ENCODE assay signal across 18 cellular contexts in genomic region chr4:54737421-54737820, GRCh38.
DNase-seq lines count a peak whose midpoint lies in the region; ATAC-seq and TF ChIP-seq lines count a peak whose summit lies in the region.
"Had no signal": no experiment of that assay in that cellular context is flagged by ENCODE, and none has a peak within 500 bp of the region (broad histone marks: within the 10 kb centered on the region; RNA-seq: fewer than 3 reads in every experiment).

No MANE protein-coding gene starts in this region.

- CTCF ChIA-PET in A673 (lab: Charles Lee) = no interaction called here

- no peak overlapping the region for H2AFZ ChIP-seq in OCI-LY3 (ENCODE audit: low read depth, low read length)

- H3K79me2 ChIP-seq in OCI-LY3 (ENCODE audit: low read length) = no peaks in the 10 kb centered on the region

- H3K4me3 ChIP-seq in OCI-LY3 (ENCODE audit: low read length) = no peak overlapping the region
- no peak overlapping the region for H3K4me3 ChIP-seq in A673 (ENCODE audit: low read depth, low read length, poor library complexity, severe bottlenecking)
- H3K4me3 ChIP-seq: A549, BLaER1 had no signal

- peaks cover 10% of the 10 kb centered on the region for H3K4me1 ChIP-seq in OCI-LY3 (ENCODE audit: low read length)
- H3K4me1 ChIP-seq in A673 (ENCODE audit: insufficient read depth, low read length, poor library complexity, severe bottlenecking) = no peaks in the 10 kb centered on the region
- H3K4me1 ChIP-seq: A549, BE2C, BLaER1, Caco-2 had no signal

- H3K9ac ChIP-seq in OCI-LY3 (ENCODE audit: low read length) = no peak overlapping the region
- H3K9ac ChIP-seq: BLaER1 had no signal

- H3K27ac ChIP-seq in OCI-LY3 (ENCODE audit: low read length) (no peak overlapping the region), A673 (ENCODE audit: low read depth, low read length, poor library complexity, severe bottlenecking) (no peak overlapping the region)
- H3K27ac ChIP-seq: 22Rv1, A549, BLaER1 had no signal

- H3K9me3 ChIP-seq in OCI-LY3 (ENCODE audit: insufficient read depth, low read length) (no peaks in the 10 kb centered on the region), A673 (ENCODE audit: low read depth, low read length, poor library complexity, severe bottlenecking) (no peaks in the 10 kb centered on the region)
- H3K9me3 ChIP-seq: A549, BE2C, BLaER1, Caco-2 had no signal

- H3K27me3 ChIP-seq in OCI-LY3 (ENCODE audit: low read depth, low read length) (no peaks in the 10 kb centered on the region), A673 (replicated peaks; ENCODE audit: insufficient read depth, low read depth, low read length, poor library complexity) (no peaks in the 10 kb centered on the region)
- H3K27me3 ChIP-seq: BE2C, BLaER1 had no signal

- TF ChIP-seq CTCF in OCI-LY3 (IDR thresholded peaks at IDR 0.05; ENCODE audit: low read depth, low read length) (no peak), A673 (conservative IDR thresholded peaks at IDR 0.05; ENCODE audit: low read depth, low read length) (no peak)

- no peak for ATAC-seq in GM19452 (IDR thresholded peaks at IDR 0.05; ENCODE audit: unreplicated experiment)
- ATAC-seq: A549; CD8-positive, alpha-beta T cell had no signal

- H3K36me3 ChIP-seq in OCI-LY3 (replicated peaks; ENCODE audit: low read depth, low read length) (no peaks in the 10 kb centered on the region), A673 (ENCODE audit: insufficient read depth, low read length, poor library complexity, severe bottlenecking) (no peaks in the 10 kb centered on the region)
- H3K36me3 ChIP-seq: BE2C had no signal

- POLR2A ChIA-PET in A673 (lab: Charles Lee; ENCODE audit: low non-redundant PET) = no interaction called here

- intact Hi-C loops in A673 (cut with micrococcal nuclease; ENCODE audit: unreplicated experiment) = no loop called here

- no peaks in the 10 kb centered on the region for H4K20me1 ChIP-seq in OCI-LY3 (ENCODE audit: insufficient read depth, low read length)
- H4K20me1 ChIP-seq: BLaER1 had no signal

- peak overlapping the region; percentile 34 for H3K4me2 ChIP-seq in OCI-LY3 (ENCODE audit: low read length)
- H3K4me2 ChIP-seq: A549, BLaER1 had no signal

- DNase-seq in CD1c-positive myeloid dendritic cell (ENCODE audit: extremely low spot score) (peak; percentile 6), epidermal melanocyte (ENCODE audit: insufficient read length, low spot score) (peak; percentile 41), A673 (ENCODE audit: low spot score) (no peak), SW 1271 (lab: John Stamatoyannopoulos, UW) (no peak)
- DNase-seq: ACHN; BE2C; C1 segment of cervical spinal cord; Caco-2; Calu3; CD4-positive, alpha-beta T cell; CD8-positive, alpha-beta T cell; DMS79 treated with DMSO at 0.1 percent for 48 hours; GF-D8 had no signal

- no TSS peak for BruUV-seq in A673 (replicated peaks; lab: Mats Ljungman, UMichigan)

Comparison
In these comparisons a context has a peak if more than half of its experiments do, and no peak if none do; other contexts are left out.
1. DNase-seq: peak in CD1c-positive myeloid dendritic cell (single experiment) and epidermal melanocyte (single experiment); none in A673 (single experiment) and SW 1271 (0 of 2).